Comparison of ENCODE assay signal across 11 cellular contexts in the genomic region with DNA sequence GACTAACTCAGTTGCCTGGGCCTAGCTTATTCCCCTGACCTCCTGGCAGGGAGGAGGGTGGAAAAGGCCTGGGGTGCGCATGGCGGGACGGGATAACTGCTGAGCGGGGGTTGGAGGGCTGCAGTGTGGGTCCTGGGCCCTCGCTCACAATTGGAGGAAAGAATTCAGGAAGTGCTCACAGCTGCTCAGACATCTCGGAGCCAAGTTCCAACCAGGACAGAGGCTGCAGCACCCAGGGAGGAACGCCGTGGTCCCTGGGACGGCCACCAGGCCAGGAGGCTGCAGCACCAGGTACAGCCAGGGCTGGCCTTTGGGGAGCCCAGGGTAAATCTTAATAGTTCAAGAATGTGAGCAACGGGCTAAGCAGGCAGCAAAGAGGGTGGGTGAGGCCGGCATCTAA. TPM values are rescaled to one million over a fixed set of nuclear protein-coding genes. Genes with fewer than 3 reads are reported as not detected.
DNase-seq lines count a peak whose midpoint lies in the region; ATAC-seq and TF ChIP-seq lines count a peak whose summit lies in the region.
"Had no signal": no experiment of that assay in that cellular context is flagged by ENCODE, and none has a peak within 500 bp of the region (broad histone marks: within the 10 kb centered on the region; RNA-seq: fewer than 3 reads in every experiment).

SPAAR (plus strand) TSS at position 217 of the 400 bp plus-strand sequence. CDS start 974 bp downstream, outside the sequence.

- H3K4me1 ChIP-seq in BLaER1, result peaks cover 54% of the 10 kb centered on the region
- peaks cover 44% of the 10 kb centered on the region for H3K4me1 ChIP-seq in RWPE2 (ENCODE audit: insufficient read depth, poor library complexity, severe bottlenecking)
- peaks cover 45% of the 10 kb centered on the region for H3K4me1 ChIP-seq in fibroblast of lung (ENCODE audit: control insufficient read depth, extremely low read depth, insufficient read depth, low read length)
- peaks cover 9% of the 10 kb centered on the region for H3K4me1 ChIP-seq in parathyroid adenoma

- H3K4me3 ChIP-seq in BLaER1 (no peak within 1 kb of the TSS), RWPE2 (ENCODE audit: severe bottlenecking) (no peak within 1 kb of the TSS), fibroblast of lung (replicated peaks in 1 of 4; ENCODE audit: control extremely low read depth in 1 of 4, insufficient read depth in 1 of 4, low read depth in 3 of 4, low read length in 4 of 4) (peak within 1 kb of the TSS in 1 of 4 experiments; percentile 32), parathyroid adenoma (ENCODE audit: low read depth, low read length) (no peak within 1 kb of the TSS)

- H3K79me2 ChIP-seq in fibroblast of lung (ENCODE audit: control insufficient read depth, insufficient read depth, low read length), result no peaks in the 10 kb centered on the region
- H3K79me2 ChIP-seq in parathyroid adenoma, result no peaks in the 10 kb centered on the region

- ATAC-seq in RWPE2 (ENCODE audit: low read depth), result no peak

- H2AFZ ChIP-seq in fibroblast of lung (ENCODE audit: low read length) (peak within 1 kb of the TSS; percentile 49), parathyroid adenoma (no peak within 1 kb of the TSS)

- H3K36me3 ChIP-seq in BLaER1, result no peaks in the 10 kb centered on the region
- no peaks in the 10 kb centered on the region for H3K36me3 ChIP-seq in RWPE2 (ENCODE audit: low read depth)
- no peaks in the 10 kb centered on the region for H3K36me3 ChIP-seq in fibroblast of lung (ENCODE audit: control insufficient read depth, insufficient read depth, low read length)
- H3K36me3 ChIP-seq in parathyroid adenoma (ENCODE audit: control insufficient read depth, insufficient read depth, low read length), result no peaks in the 10 kb centered on the region

- H3K27me3 ChIP-seq in BLaER1 (no peaks in the 10 kb centered on the region), RWPE2 (ENCODE audit: insufficient read depth, poor library complexity, severe bottlenecking) (no peaks in the 10 kb centered on the region), fibroblast of lung (ENCODE audit: control insufficient read depth, insufficient read depth, low read length) (no peaks in the 10 kb centered on the region), parathyroid adenoma (ENCODE audit: control insufficient read depth, insufficient read depth, low read length) (no peaks in the 10 kb centered on the region)

- H3K9me3 ChIP-seq in BLaER1 (no peaks in the 10 kb centered on the region), RWPE2 (ENCODE audit: severe bottlenecking) (no peaks in the 10 kb centered on the region), fibroblast of lung (ENCODE audit: control insufficient read depth, insufficient read depth, low read depth, low read length) (no peaks in the 10 kb centered on the region), parathyroid adenoma (ENCODE audit: control insufficient read depth, low read length) (no peaks in the 10 kb centered on the region)

- DNase-seq in RWPE2 (ENCODE audit: low spot score) (no peak), fibroblast of lung (ENCODE audit: low read depth in 2 of 2) (no peak), NCI-H748 (lab: John Stamatoyannopoulos, UW; ENCODE audit: unreplicated experiment) (no peak), NCI-H1694 treated with DMSO at 0.1 percent for 48 hours (lab: John Stamatoyannopoulos, UW) (no peak), NCI-H146 (lab: John Stamatoyannopoulos, UW) (no peak)
- DNase-seq in stimulated activated CD4-positive, alpha-beta T cell treated with anti-CD3 and anti-CD28 coated beads, Interleukin-1b, Interleukin-23, amount 100 ng/mL, for 48 hours, result no peak
- DNase-seq: DMS53, NCI-H2171, occipital lobe had no signal

- H3K9ac ChIP-seq in BLaER1 (no peak within 1 kb of the TSS), fibroblast of lung (ENCODE audit: insufficient read depth, low read length) (no peak within 1 kb of the TSS), parathyroid adenoma (no peak within 1 kb of the TSS)

- TF ChIP-seq CTCF in RWPE2 (IDR thresholded peaks at IDR 0.05; ENCODE audit: poor library complexity, severe bottlenecking) (no peak), fibroblast of lung (conservative IDR thresholded peaks at IDR 0.05 in 1 of 2, IDR thresholded peaks at IDR 0.05 in 1 of 2; ENCODE audit: low read depth in 1 of 2, low read length in 2 of 2) (no peak), parathyroid adenoma (IDR thresholded peaks at IDR 0.05) (no peak)

- H4K20me1 ChIP-seq in BLaER1 (no peaks in the 10 kb centered on the region), fibroblast of lung (ENCODE audit: control insufficient read depth, extremely low read depth, insufficient read depth, low read length) (no peaks in the 10 kb centered on the region)

- peak within 1 kb of the TSS; percentile 76 for H3K4me2 ChIP-seq in BLaER1
- H3K4me2 ChIP-seq in fibroblast of lung (ENCODE audit: extremely low read depth, insufficient read depth, low read length), result peak within 1 kb of the TSS; percentile 90
- peak within 1 kb of the TSS; percentile 14 for H3K4me2 ChIP-seq in parathyroid adenoma (ENCODE audit: low read length)

- H3K27ac ChIP-seq in BLaER1 (peak within 1 kb of the TSS; percentile 61), RWPE2 (ENCODE audit: poor library complexity, severe bottlenecking) (peak within 1 kb of the TSS; percentile 99), fibroblast of lung (ENCODE audit: insufficient read depth, low read length) (peak within 1 kb of the TSS; percentile 95), parathyroid adenoma (peak within 1 kb of the TSS; percentile 76)

RNA-seq across cellular contexts. Expression of gene SPAAR, which starts in this region (rescaled TPM):
- total RNA-seq in fibroblast of lung, result under 0.01 and 0.17 TPM in 2 replicates
- polyA plus RNA-seq in fibroblast of lung, result 0.34 and 0.41 TPM in 2 replicates
- polyA plus RNA-seq in fibroblast of lung (2012), result 0.37 and 0.48 TPM in 2 replicates
- not detected in 2 replicates for polyA minus RNA-seq in fibroblast of lung (ENCODE audit: low replicate concordance)

Comparison
In these comparisons a context has a peak if more than half of its experiments do, and no peak if none do; other contexts are left out.
1. H3K4me2 ChIP-seq: peak in every context shown above with its lines; median percentile 90 in fibroblast of lung; 76 in BLaER1; 14 in parathyroid adenoma.